In the genomic region with DNA sequence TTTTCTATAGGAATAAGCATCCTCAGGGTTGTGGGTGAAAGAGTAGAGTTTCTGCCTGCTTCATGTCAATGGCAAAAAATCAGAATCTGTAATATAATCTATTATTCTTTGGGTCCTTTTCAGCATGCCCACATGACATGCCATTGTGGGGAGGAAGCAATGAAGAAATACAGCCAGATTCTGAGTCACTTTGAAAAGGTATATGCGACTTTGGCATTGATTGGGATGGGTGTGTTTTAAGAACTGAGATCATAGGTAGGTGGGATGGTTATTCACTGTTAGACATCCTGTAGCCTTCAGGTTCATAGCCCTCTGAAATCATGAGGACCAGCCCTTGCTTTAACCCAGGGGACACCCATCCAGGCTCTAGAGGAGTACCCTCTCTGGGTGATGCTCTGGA, we compare ENCODE assay signal across 33 cellular contexts. TPM values are rescaled to one million over a fixed set of nuclear protein-coding genes. Genes with fewer than 3 reads are reported as not detected.
"Had no signal": no experiment of that assay in that cellular context is flagged by ENCODE, and none has a peak within 500 bp of the region (broad histone marks: within the 10 kb centered on the region; RNA-seq: fewer than 3 reads in every experiment).

No MANE protein-coding gene starts in this region.

- FAIRE-seq: colon, endometrium, endothelial cell of umbilical vein had no signal

- H3K36me3 ChIP-seq: ascending aorta, esophagus muscularis mucosa, gastroesophageal sphincter, heart right ventricle, WERI-Rb-1 had no signal

- H3K27ac Mint-ChIP-seq: activated B cell treated with CpG ODN at 0.5 μM for 24 hours; activated CD4-positive, alpha-beta memory T cell treated with anti-CD3 and anti-CD28 coated beads, Interleukin-2, amount 10 ng/mL, durations not matched to agents 7 days and 5 days; activated naive CD4-positive, alpha-beta T cell treated with anti-CD3 and anti-CD28 coated beads, Interleukin-2, amount 10 ng/mL, durations not matched to agents 7 days and 5 days; activated naive CD4-positive, alpha-beta T cell treated with anti-CD3 and anti-CD28 coated beads, Interleukin-2, amount 50 U/mL, for 72 hours; activated naive CD8-positive, alpha-beta T cell treated with anti-CD3 and anti-CD28 coated beads, Interleukin-2, amount 10 ng/mL, durations not matched to agents 7 days and 5 days; activated T-cell treated with anti-CD3 and anti-CD28 coated beads, Interleukin-2, amount 50 U/mL, for 24 hours; activated T-cell treated with anti-CD3 and anti-CD28 coated beads, Interleukin-2, amount 50 U/mL, for 72 hours; brain; T-helper 17 cell; T-helper 2 cell treated with Interferon-gamma antibody and Interleukin-4, amounts not matched to agents 5 μg/mL and 100 μg/mL, for 36 hours had no signal

- H3K9me3 Mint-ChIP-seq: activated B cell treated with CpG ODN at 0.5 μM for 24 hours had no signal

- H3K27ac ChIP-seq: ascending aorta, esophagus muscularis mucosa, gastroesophageal sphincter, heart right ventricle, WERI-Rb-1 had no signal

- DNase-seq: activated B cell treated with CpG ODN at 0.5 μM for 24 hours; activated CD4-positive, alpha-beta memory T cell treated with anti-CD3 and anti-CD28 coated beads, Interleukin-2, amount 10 ng/mL, durations not matched to agents 7 days and 5 days; activated CD4-positive, alpha-beta T cell treated with anti-CD3 and anti-CD28 coated beads for 48 hours; activated CD8-positive, alpha-beta memory T cell treated with anti-CD3 and anti-CD28 coated beads, Interleukin-2, amount 50 U/mL, for 48 hours; activated gamma-delta T cell; activated naive CD4-positive, alpha-beta T cell; activated naive CD4-positive, alpha-beta T cell treated with anti-CD3 and anti-CD28 coated beads, Interleukin-2, amount 10 ng/mL, durations not matched to agents 7 days and 5 days; activated naive CD8-positive, alpha-beta T cell treated with anti-CD3 and anti-CD28 coated beads, Interleukin-2, amount 10 ng/mL, durations not matched to agents 7 days and 5 days; activated T-cell treated with anti-CD3 and anti-CD28 coated beads for 4 hours; activated T-cell treated with anti-CD3 and anti-CD28 coated beads, Interleukin-2, amount 50 U/mL, for 24 hours; activated T-cell treated with anti-CD3 and anti-CD28 coated beads, Interleukin-2, amount 50 U/mL, for 72 hours; caudate nucleus; effector CD8-positive, alpha-beta T cell; erythroblast; foreskin melanocyte; heart right ventricle; T-helper 1 cell; T-helper 17 cell; T1000; WERI-Rb-1 had no signal

- ATAC-seq: activated CD4-positive, CD25-positive, alpha-beta regulatory T cell treated with anti-CD3 and anti-CD28 coated beads, Interleukin-2, amount 50 U/mL, for 24 hours; activated naive CD4-positive, alpha-beta T cell treated with anti-CD3 and anti-CD28 coated beads, Interleukin-2, amount 50 U/mL, for 72 hours; gastroesophageal sphincter; heart right ventricle; T-helper 17 cell had no signal

- H3K4me3 ChIP-seq: ascending aorta, esophagus muscularis mucosa, gastroesophageal sphincter, heart right ventricle had no signal

- H3K4me1 Mint-ChIP-seq: brain had no signal

- H3K36me3 Mint-ChIP-seq: brain had no signal

- H3K4me1 ChIP-seq: ascending aorta, gastroesophageal sphincter had no signal

- H3K27me3 ChIP-seq: ascending aorta, esophagus muscularis mucosa, gastroesophageal sphincter had no signal

- H3K4me3 Mint-ChIP-seq: activated B cell treated with CpG ODN at 0.5 μM for 24 hours; activated CD4-positive, alpha-beta memory T cell treated with anti-CD3 and anti-CD28 coated beads, Interleukin-2, amount 10 ng/mL, durations not matched to agents 7 days and 5 days; activated naive CD4-positive, alpha-beta T cell treated with anti-CD3 and anti-CD28 coated beads, Interleukin-2, amount 10 ng/mL, durations not matched to agents 7 days and 5 days; activated naive CD8-positive, alpha-beta T cell treated with anti-CD3 and anti-CD28 coated beads, Interleukin-2, amount 10 ng/mL, durations not matched to agents 7 days and 5 days; activated T-cell treated with anti-CD3 and anti-CD28 coated beads, Interleukin-2, amount 50 U/mL, for 24 hours; activated T-cell treated with anti-CD3 and anti-CD28 coated beads, Interleukin-2, amount 50 U/mL, for 72 hours; brain; T-helper 17 cell; T-helper 2 cell treated with Interferon-gamma antibody and Interleukin-4, amounts not matched to agents 5 μg/mL and 100 μg/mL, for 36 hours had no signal

- H3K9me3 ChIP-seq: ascending aorta, esophagus muscularis mucosa had no signal

RNA-seq across cellular contexts. Expression of a gene that starts 1.8 kb away (rescaled TPM):
- total RNA-seq: activated B cell treated with CpG ODN at 0.5 μM for 24 hours; activated CD4-positive, alpha-beta memory T cell treated with anti-CD3 and anti-CD28 coated beads, Interleukin-2, amount 10 ng/mL, durations not matched to agents 7 days and 5 days; activated naive CD4-positive, alpha-beta T cell treated with anti-CD3 and anti-CD28 coated beads, Interleukin-2, amount 50 U/mL, for 72 hours; activated naive CD8-positive, alpha-beta T cell treated with anti-CD3 and anti-CD28 coated beads, Interleukin-2, amount 10 ng/mL, durations not matched to agents 7 days and 5 days; ascending aorta; chondrocyte; dermis microvascular lymphatic vessel endothelial cell; endothelial cell of umbilical vein; esophagus muscularis mucosa; gastroesophageal sphincter; glomerular endothelial cell; heart right ventricle; T-helper 17 cell had no signal
- polyA plus RNA-seq: endothelial cell of umbilical vein, heart right ventricle had no signal

RNA-seq across cellular contexts. Expression of a gene that starts 30.0 kb away (rescaled TPM):
- total RNA-seq: activated B cell treated with CpG ODN at 0.5 μM for 24 hours; activated CD4-positive, alpha-beta memory T cell treated with anti-CD3 and anti-CD28 coated beads, Interleukin-2, amount 10 ng/mL, durations not matched to agents 7 days and 5 days; activated naive CD8-positive, alpha-beta T cell treated with anti-CD3 and anti-CD28 coated beads, Interleukin-2, amount 10 ng/mL, durations not matched to agents 7 days and 5 days; ascending aorta; chondrocyte; dermis microvascular lymphatic vessel endothelial cell; endothelial cell of umbilical vein; gastroesophageal sphincter; glomerular endothelial cell; heart right ventricle; T-helper 17 cell had no signal
- polyA plus RNA-seq: endothelial cell of umbilical vein had no signal

RNA-seq across cellular contexts. Expression of a gene that starts 54.5 kb away (rescaled TPM):
- total RNA-seq: chondrocyte, dermis microvascular lymphatic vessel endothelial cell, endothelial cell of umbilical vein had no signal
- polyA plus RNA-seq: endothelial cell of umbilical vein had no signal
